8 cellular contexts compared by ENCODE assay signal in the genomic region with DNA sequence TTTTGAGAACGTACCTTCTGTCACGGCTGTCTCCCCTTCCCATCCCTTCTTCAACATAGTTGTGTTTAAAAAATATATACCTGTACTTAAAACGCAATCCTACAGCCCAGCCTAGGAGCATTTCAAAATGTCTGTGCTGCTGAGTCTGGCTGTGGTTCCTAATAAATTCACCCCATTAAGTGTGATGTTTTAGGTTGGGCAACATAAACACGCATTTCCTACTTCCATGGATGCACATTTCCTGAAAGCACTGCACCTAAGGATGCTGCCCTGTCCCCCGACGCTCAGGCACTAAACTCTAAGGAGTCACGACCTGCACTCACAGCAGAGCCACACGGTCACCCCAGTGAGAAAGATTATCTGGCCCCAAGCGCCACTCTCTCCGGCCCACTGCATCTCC. TPM values are rescaled to one million over a fixed set of nuclear protein-coding genes. Genes with fewer than 3 reads are reported as not detected.
DNase-seq lines count a peak whose midpoint lies in the region; ATAC-seq and TF ChIP-seq lines count a peak whose summit lies in the region.

No MANE protein-coding gene starts in this region.

- H3K4me3 ChIP-seq in iPS-20b (ENCODE audit: low read length) (peak overlapping the region; percentile 92), subcutaneous abdominal adipose tissue (ENCODE audit: low read depth in 1 of 5, low read length in 5 of 5) (peak overlapping the region; percentile 79 to 97 (median 92))

- no peak for TF ChIP-seq CTCF in GM13976 (IDR thresholded peaks at IDR 0.05; ENCODE audit: borderline replicate concordance, control extremely low read depth, extremely low read depth, insufficient read depth, missing control alignments)

- H3K4me1 Mint-ChIP-seq in T-helper 2 cell treated with Interferon-gamma antibody and Interleukin-4, amounts not matched to agents 5 μg/mL and 100 μg/mL, for 36 hours (ENCODE audit: low read depth), result peaks cover 46% of the 10 kb centered on the region
- peaks cover 33% of the 10 kb centered on the region for H3K4me1 Mint-ChIP-seq in activated naive CD8-positive, alpha-beta T cell treated with anti-CD3 and anti-CD28 coated beads for 36 hours

- in situ Hi-C loops in GM13976 (cut with MboI; ENCODE audit: low sequenced_read_pairs, unreplicated experiment), result no loop called here

- peaks cover 7% of the 10 kb centered on the region for H3K9me3 Mint-ChIP-seq in T-helper 2 cell treated with Interferon-gamma antibody and Interleukin-4, amounts not matched to agents 5 μg/mL and 100 μg/mL, for 36 hours
- H3K9me3 Mint-ChIP-seq in activated naive CD8-positive, alpha-beta T cell treated with anti-CD3 and anti-CD28 coated beads for 36 hours, result peaks cover 2% of the 10 kb centered on the region

- H3K9ac ChIP-seq in iPS-20b (ENCODE audit: low read depth, low read length) (peak overlapping the region; percentile 22; the same call in 1 of the 2 replicates), subcutaneous abdominal adipose tissue (ENCODE audit: low read length in 5 of 5) (peak overlapping the region; percentile 76 to 97 (median 87))

- DNase-seq in T-helper 2 cell treated with Interferon-gamma antibody and Interleukin-4, amounts not matched to agents 5 μg/mL and 100 μg/mL, for 36 hours (ENCODE audit: low spot score), result no peak
- DNase-seq in T-helper 2 cell, result no peak
- DNase-seq in activated naive CD8-positive, alpha-beta T cell treated with anti-CD3 and anti-CD28 coated beads for 36 hours, result no peak
- DNase-seq in GM13976 (ENCODE audit: low spot score), result no peak
- DNase-seq in dermis blood vessel endothelial cell, result no peak

- peaks cover 14% of the 10 kb centered on the region for H3K36me3 Mint-ChIP-seq in T-helper 2 cell treated with Interferon-gamma antibody and Interleukin-4, amounts not matched to agents 5 μg/mL and 100 μg/mL, for 36 hours (ENCODE audit: low read depth)
- H3K36me3 Mint-ChIP-seq in activated naive CD8-positive, alpha-beta T cell treated with anti-CD3 and anti-CD28 coated beads for 36 hours, result peaks cover 20% of the 10 kb centered on the region

- peaks cover 53% of the 10 kb centered on the region for H3K27me3 ChIP-seq in iPS-20b (ENCODE audit: insufficient read depth, low read length)
- no peaks in the 10 kb centered on the region for H3K27me3 ChIP-seq in subcutaneous abdominal adipose tissue (ENCODE audit: control insufficient read depth in 5 of 5, insufficient read depth in 4 of 5, low read length in 5 of 5)

- no peaks in the 10 kb centered on the region for H3K27me3 Mint-ChIP-seq in T-helper 2 cell treated with Interferon-gamma antibody and Interleukin-4, amounts not matched to agents 5 μg/mL and 100 μg/mL, for 36 hours (ENCODE audit: low read depth)
- H3K27me3 Mint-ChIP-seq in activated naive CD8-positive, alpha-beta T cell treated with anti-CD3 and anti-CD28 coated beads for 36 hours, result no peaks in the 10 kb centered on the region

- H3K9me3 ChIP-seq in iPS-20b (ENCODE audit: insufficient read depth, low read depth, low read length) (0 out of 2 replicates have a peak, but pooled peaks cover 4% of the 10 kb centered on the region), subcutaneous abdominal adipose tissue (ENCODE audit: control insufficient read depth in 5 of 5, low read length in 5 of 5) (no peaks in the 10 kb centered on the region)

- H3K4me1 ChIP-seq in iPS-20b (ENCODE audit: insufficient read depth, low read length) (peaks cover 27% of the 10 kb centered on the region), subcutaneous abdominal adipose tissue (ENCODE audit: control insufficient read depth in 5 of 5, insufficient read depth in 5 of 5, low read length in 5 of 5) (peaks cover 2 to 50% (median 48%) of the 10 kb centered on the region in 5 donors)

- peaks cover 6% of the 10 kb centered on the region; the same call in 1 of the 2 replicates for H3K36me3 ChIP-seq in iPS-20b (ENCODE audit: insufficient read depth, low read depth, low read length)
- H3K36me3 ChIP-seq in subcutaneous abdominal adipose tissue (ENCODE audit: control insufficient read depth in 5 of 5, insufficient read depth in 5 of 5, low read length in 5 of 5), result no peaks in the 10 kb centered on the region

- H3K27ac ChIP-seq in iPS-20b (ENCODE audit: low read length) (no peak overlapping the region), subcutaneous abdominal adipose tissue (ENCODE audit: low read depth, low read length) (peak overlapping the region; percentile 99)

- peak; percentile 16 for ATAC-seq in HG03280 (IDR thresholded peaks at IDR 0.05; ENCODE audit: unreplicated experiment)

- peak overlapping the region; percentile 95 for H3K4me3 Mint-ChIP-seq in T-helper 2 cell treated with Interferon-gamma antibody and Interleukin-4, amounts not matched to agents 5 μg/mL and 100 μg/mL, for 36 hours
- H3K4me3 Mint-ChIP-seq in activated naive CD8-positive, alpha-beta T cell treated with anti-CD3 and anti-CD28 coated beads for 36 hours, result peak overlapping the region; percentile 97

- peak overlapping the region; percentile 89 for H3K27ac Mint-ChIP-seq in T-helper 2 cell treated with Interferon-gamma antibody and Interleukin-4, amounts not matched to agents 5 μg/mL and 100 μg/mL, for 36 hours
- peak overlapping the region; percentile 90 for H3K27ac Mint-ChIP-seq in activated naive CD8-positive, alpha-beta T cell treated with anti-CD3 and anti-CD28 coated beads for 36 hours

RNA-seq across cellular contexts. Expression of gene REV3L, which starts 1.2 kb away (rescaled TPM):
- total RNA-seq in activated naive CD8-positive, alpha-beta T cell treated with anti-CD3 and anti-CD28 coated beads for 36 hours, result 10 to 100 TPM; 17.0 TPM
- total RNA-seq in dermis blood vessel endothelial cell, result 39.5 and 61.2 TPM in 2 replicates
